In genomic region chr6:168194732-168195565, GRCh38 we compare ENCODE assay signal across 21 cellular contexts.
DNase-seq lines count a peak whose midpoint lies in the region; ATAC-seq and TF ChIP-seq lines count a peak whose summit lies in the region.
"Had no signal": no experiment of that assay in that cellular context is flagged by ENCODE, and none has a peak within 500 bp of the region (broad histone marks: within the 10 kb centered on the region; RNA-seq: fewer than 3 reads in every experiment).

No MANE protein-coding gene starts in this region.

- no peaks in the 10 kb centered on the region for H3K9me1 ChIP-seq in IMR-90 (ENCODE audit: insufficient read depth, low read length)

- H3K9me3 Mint-ChIP-seq in activated CD4-positive, alpha-beta T cell treated with anti-CD3 and anti-CD28 coated beads, Interleukin-2, amount 10 ng/mL, durations not matched to agents 24 days and 14 days, result no peaks in the 10 kb centered on the region
- H3K9me3 Mint-ChIP-seq: activated naive CD8-positive, alpha-beta T cell treated with anti-CD3 and anti-CD28 coated beads for 36 hours; activated T-helper 2 cell treated with anti-CD3 and anti-CD28 coated beads, Interferon-gamma antibody, Interleukin-2, Interleukin-4, amounts not matched to agents 10 μg/mL and 5 μg/mL and 100 μg/mL, durations not matched to agents 14 hours and 24 hours and 36 hours; CD4-positive, alpha-beta memory T cell; naive thymus-derived CD8-positive, alpha-beta T cell had no signal

- H3K4me2 ChIP-seq in IMR-90 (ENCODE audit: low read depth, low read length), result no peak overlapping the region
- H3K4me2 ChIP-seq: smooth muscle cell had no signal

- H3K27me3 Mint-ChIP-seq in activated CD4-positive, alpha-beta T cell treated with anti-CD3 and anti-CD28 coated beads, Interleukin-2, amount 10 ng/mL, durations not matched to agents 24 days and 14 days, result no peaks in the 10 kb centered on the region

- no peaks in the 10 kb centered on the region for H3K79me1 ChIP-seq in IMR-90 (ENCODE audit: low read depth in 1 of 2, low read length in 2 of 2)

- H3K27ac ChIP-seq in IMR-90 (ENCODE audit: insufficient read depth, low read length) (no peak overlapping the region), thyroid gland (no peak overlapping the region)
- H3K27ac ChIP-seq: testis had no signal

- ATAC-seq in IMR-90 (ENCODE audit: low read depth), result no peak
- ATAC-seq in HG02610 (IDR thresholded peaks at IDR 0.05; ENCODE audit: unreplicated experiment), result no peak
- ATAC-seq: activated CD4-positive, alpha-beta T cell treated with anti-CD3 and anti-CD28 coated beads for 36 hours; naive thymus-derived CD8-positive, alpha-beta T cell; stimulated activated memory B cell treated with anti-CD40 and anti-IgM and Interleukin-4, amounts not matched to agents 10 μg/mL and 1 μg/mL and 100 μg/mL, for 72 hours had no signal

- H4K91ac ChIP-seq in IMR-90 (ENCODE audit: insufficient read depth, low read depth, low read length), result no peak overlapping the region

- BruUV-seq in IMR-90 (replicated peaks; lab: Mats Ljungman, UMichigan), result no TSS peak

- no peaks in the 10 kb centered on the region for H3K36me3 Mint-ChIP-seq in activated CD4-positive, alpha-beta T cell treated with anti-CD3 and anti-CD28 coated beads, Interleukin-2, amount 10 ng/mL, durations not matched to agents 24 days and 14 days (ENCODE audit: low read depth)
- H3K36me3 Mint-ChIP-seq: activated naive CD8-positive, alpha-beta T cell treated with anti-CD3 and anti-CD28 coated beads for 36 hours; CD4-positive, alpha-beta memory T cell; naive thymus-derived CD8-positive, alpha-beta T cell; stimulated activated memory B cell treated with anti-CD40 and anti-IgM and Interleukin-4, amounts not matched to agents 10 μg/mL and 1 μg/mL and 100 μg/mL, for 72 hours had no signal

- CTCF ChIA-PET in IMR-90 (lab: Yijun Ruan, JAX), result no interaction called here

- H3K36me3 ChIP-seq in IMR-90 (ENCODE audit: control insufficient read depth, insufficient read depth, low read length), result no peaks in the 10 kb centered on the region
- H3K36me3 ChIP-seq in thyroid gland, result no peaks in the 10 kb centered on the region

- H3K4me3 ChIP-seq in IMR-90 (ENCODE audit: insufficient read depth, low read depth, low read length) (no peak overlapping the region), thyroid gland (replicated peaks in 1 of 3) (no peak overlapping the region)
- H3K4me3 ChIP-seq: smooth muscle cell, testis had no signal

- peak overlapping the region; percentile 6 for H2AK9ac ChIP-seq in IMR-90 (replicated peaks; ENCODE audit: low read depth, low read length, poor library complexity)

- H3K4me1 ChIP-seq in IMR-90 (ENCODE audit: control insufficient read depth, insufficient read depth, low read length) (no peaks in the 10 kb centered on the region), thyroid gland (no peaks in the 10 kb centered on the region)
- H3K4me1 ChIP-seq: testis had no signal

- H2BK120ac ChIP-seq in IMR-90 (ENCODE audit: low read depth, low read length), result no peak overlapping the region

- dilution Hi-C loops in IMR-90 (cut with HindIII; ENCODE audit: low sequenced_read_pairs, unreplicated experiment), result no loop called here

- no peak for TF ChIP-seq CTCF in IMR-90 (conservative IDR thresholded peaks at IDR 0.05; ENCODE audit: low read depth, low read length)
- no peak for TF ChIP-seq CTCF in thyroid gland (IDR thresholded peaks at IDR 0.05)

- H3K4ac ChIP-seq in IMR-90 (ENCODE audit: low read depth, low read length), result no peak overlapping the region

- H3K4me1 Mint-ChIP-seq in activated CD4-positive, alpha-beta T cell treated with anti-CD3 and anti-CD28 coated beads, Interleukin-2, amount 10 ng/mL, durations not matched to agents 24 days and 14 days, result no peaks in the 10 kb centered on the region
- H3K4me1 Mint-ChIP-seq: activated CD4-positive, alpha-beta T cell treated with anti-CD3 and anti-CD28 coated beads for 36 hours; activated naive CD8-positive, alpha-beta T cell treated with anti-CD3 and anti-CD28 coated beads for 36 hours; CD4-positive, alpha-beta memory T cell; stimulated activated memory B cell treated with anti-CD40 and anti-IgM and Interleukin-4, amounts not matched to agents 10 μg/mL and 1 μg/mL and 100 μg/mL, for 72 hours had no signal

- intact Hi-C loops in IMR-90 (cut with micrococcal nuclease) (no loop called here), posterior vena cava (cut with DNase I) (no loop called here), thyroid gland (cut with DNase I) (no loop called here)
- intact Hi-C loops in activated CD4-positive, alpha-beta T cell treated with anti-CD3 and anti-CD28 coated beads, Interleukin-2, amount 10 ng/mL, durations not matched to agents 24 days and 14 days (cut with micrococcal nuclease), result no loop called here

- H3K27me3 ChIP-seq in IMR-90 (ENCODE audit: control insufficient read depth, insufficient read depth, low read length) (no peaks in the 10 kb centered on the region), thyroid gland (no peaks in the 10 kb centered on the region)
- H3K27me3 ChIP-seq: testis had no signal

- H3K27ac Mint-ChIP-seq in activated CD4-positive, alpha-beta T cell treated with anti-CD3 and anti-CD28 coated beads, Interleukin-2, amount 10 ng/mL, durations not matched to agents 24 days and 14 days, result no peak overlapping the region
- H3K27ac Mint-ChIP-seq: activated CD4-positive, alpha-beta T cell treated with anti-CD3 and anti-CD28 coated beads for 36 hours; activated naive CD8-positive, alpha-beta T cell treated with anti-CD3 and anti-CD28 coated beads for 36 hours; activated T-helper 2 cell treated with anti-CD3 and anti-CD28 coated beads, Interferon-gamma antibody, Interleukin-2, Interleukin-4, amounts not matched to agents 10 μg/mL and 5 μg/mL and 100 μg/mL, durations not matched to agents 14 hours and 24 hours and 36 hours; CD4-positive, alpha-beta memory T cell; naive thymus-derived CD8-positive, alpha-beta T cell; stimulated activated memory B cell treated with anti-CD40 and anti-IgM and Interleukin-4, amounts not matched to agents 10 μg/mL and 1 μg/mL and 100 μg/mL, for 72 hours had no signal

- H4K5ac ChIP-seq in IMR-90 (ENCODE audit: low read depth, low read length), result no peak overlapping the region

- no peak overlapping the region for H2AK5ac ChIP-seq in IMR-90 (ENCODE audit: low read depth, low read length)

- no peak overlapping the region for H3K4me3 Mint-ChIP-seq in activated CD4-positive, alpha-beta T cell treated with anti-CD3 and anti-CD28 coated beads, Interleukin-2, amount 10 ng/mL, durations not matched to agents 24 days and 14 days
- H3K4me3 Mint-ChIP-seq: activated CD4-positive, alpha-beta T cell treated with anti-CD3 and anti-CD28 coated beads for 36 hours; activated naive CD8-positive, alpha-beta T cell treated with anti-CD3 and anti-CD28 coated beads for 36 hours; CD4-positive, alpha-beta memory T cell; naive thymus-derived CD8-positive, alpha-beta T cell; stimulated activated memory B cell treated with anti-CD40 and anti-IgM and Interleukin-4, amounts not matched to agents 10 μg/mL and 1 μg/mL and 100 μg/mL, for 72 hours had no signal

- no peak overlapping the region for H3K18ac ChIP-seq in IMR-90 (ENCODE audit: low read depth, low read length)

- no peaks in the 10 kb centered on the region for H4K20me1 ChIP-seq in IMR-90 (ENCODE audit: insufficient read depth, low read length)

- no peak for TF ChIP-seq RAD21 in IMR-90 (IDR thresholded peaks at IDR 0.05; ENCODE audit: low read length)

- DNase-seq in Caki2 (ENCODE audit: low read depth), result peak; percentile 55
- no peak for DNase-seq in IMR-90
- peak; percentile 55 for DNase-seq in kidney tubule cell (ENCODE audit: low spot score)
- DNase-seq in posterior vena cava (ENCODE audit: low spot score), result peak; percentile 58
- DNase-seq in KG1 (lab: John Stamatoyannopoulos, UW), result no peak
- DNase-seq in activated CD4-positive, alpha-beta T cell treated with anti-CD3 and anti-CD28 coated beads, Interleukin-2, amount 10 ng/mL, durations not matched to agents 24 days and 14 days, result no peak
- no peak for DNase-seq in thyroid gland
- DNase-seq: activated naive CD8-positive, alpha-beta T cell treated with anti-CD3 and anti-CD28 coated beads for 36 hours; CD4-positive, alpha-beta memory T cell; DMS79; kidney glomerular epithelial cell; naive thymus-derived CD8-positive, alpha-beta T cell; NCI-H1694; NCI-H526 treated with DMSO at 0.1 percent for 48 hours; SW 1271 had no signal

- H4K8ac ChIP-seq in IMR-90 (ENCODE audit: low read depth in 2 of 2, low read length in 2 of 2), result no peak overlapping the region

- WGBS in IMR-90 (ENCODE audit: extremely low coverage in 2 of 2, insufficient read length in 1 of 2), 2 experiments, result 69% methylated on average over 7 of the region's 19 CpGs; no CpG with 5 or more reads in 1 of the 2 experiments
- 92% methylated on average over 19 of the region's 19 CpGs for WGBS in thyroid gland, 2 donors

- no peak overlapping the region for H3K14ac ChIP-seq in IMR-90 (replicated peaks; ENCODE audit: low read depth, low read length)

- no peak overlapping the region for H2BK5ac ChIP-seq in IMR-90 (ENCODE audit: low read depth, low read length, poor library complexity, severe bottlenecking)

- H3K56ac ChIP-seq in IMR-90 (ENCODE audit: extremely low read depth, insufficient read depth, low read length), result no peak overlapping the region

- no peak overlapping the region for H3K23ac ChIP-seq in IMR-90 (ENCODE audit: low read depth, low read length)

- peaks cover 32% of the 10 kb centered on the region for H3K9me3 ChIP-seq in IMR-90 (ENCODE audit: control insufficient read depth, insufficient read depth, low read length)
- no peaks in the 10 kb centered on the region for H3K9me3 ChIP-seq in thyroid gland
- H3K9me3 ChIP-seq: testis had no signal

- TF ChIP-seq POLR2A in IMR-90 (IDR thresholded peaks at IDR 0.05; ENCODE audit: low read depth, low read length) (no peak), thyroid gland (IDR thresholded peaks at IDR 0.05) (no peak)

- H2AFZ ChIP-seq in IMR-90 (replicated peaks; ENCODE audit: low read length, poor library complexity), result no peak overlapping the region

- POLR2A ChIA-PET in IMR-90 (lab: Charles Lee; ENCODE audit: unreplicated experiment), result no interaction called here

- in situ Hi-C loops in Caki2 (cut with HindIII; ENCODE audit: low pct_unique_long_range_greater_than_20kb, low sequenced_read_pairs) (no loop called here), IMR-90 (cut with MboI; ENCODE audit: low sequenced_read_pairs) (no loop called here)

- H2BK20ac ChIP-seq in IMR-90 (ENCODE audit: low read depth, low read length), result no peak overlapping the region

- H2BK15ac ChIP-seq in IMR-90 (ENCODE audit: low read depth, low read length), result no peak overlapping the region

- no peak overlapping the region for H3K9ac ChIP-seq in IMR-90 (ENCODE audit: low read depth, low read length)

TF ChIP-seq in IMR-90, 13 proteins besides CTCF, POLR2A, EP300 and RAD21 (continues in another document):
- TF ChIP-seq FOS (IDR thresholded peaks at IDR 0.05; ENCODE audit: low read depth, low read length) (no peak), USF2 (IDR thresholded peaks at IDR 0.05; ENCODE audit: low read depth, low read length) (no peak)

Comparison
In these comparisons a context has a peak if more than half of its experiments do, and no peak if none do; other contexts are left out.
1. DNase-seq: peak in Caki2 (single experiment), kidney tubule cell (single experiment) and posterior vena cava (single experiment); none in IMR-90 (single experiment), KG1 (single experiment), activated CD4-positive, alpha-beta T cell treated with anti-CD3 and anti-CD28 coated beads, Interleukin-2, amount 10 ng/mL, durations not matched to agents 24 days and 14 days (single experiment) and thyroid gland (0 of 2).